Comparison of ENCODE assay signal across 14 cellular contexts in genomic region chr9:112532427-112532826, GRCh38. TPM values are rescaled to one million over a fixed set of nuclear protein-coding genes. Genes with fewer than 3 reads are reported as not detected.
DNase-seq lines count a peak whose midpoint lies in the region; ATAC-seq, FAIRE-seq and TF ChIP-seq lines count a peak whose summit lies in the region.
"Had no signal": no experiment of that assay in that cellular context is flagged by ENCODE, and none has a peak within 500 bp of the region (broad histone marks: within the 10 kb centered on the region; RNA-seq: fewer than 3 reads in every experiment).

No MANE protein-coding gene starts in this region.

- H3K4me2 ChIP-seq in GM23248 (ENCODE audit: unreplicated experiment): peak overlapping the region; percentile 71

- H2AFZ ChIP-seq in GM23248: no peak overlapping the region

- no peak overlapping the region for H3K9ac ChIP-seq in GM23248

- TF ChIP-seq CTCF in foreskin fibroblast (IDR thresholded peaks at IDR 0.05; ENCODE audit: low read depth, low read length): no peak

- H3K4me1 ChIP-seq in GM23248 (ENCODE audit: insufficient read depth) (peaks cover 59% of the 10 kb centered on the region), small intestine (ENCODE audit: control insufficient read depth in 2 of 2, insufficient read depth in 1 of 2, low read depth in 1 of 2, low read length in 1 of 2) (peaks cover 3 to 4% of the 10 kb centered on the region in 2 donors)
- H3K4me1 ChIP-seq: breast epithelium had no signal

- H3K4me3 Mint-ChIP-seq in activated T-helper 17 cell treated with anti-CD3 and anti-CD28 coated beads, Interleukin-2, amount 50 U/mL, for 72 hours: no peak overlapping the region
- H3K4me3 Mint-ChIP-seq: type B pancreatic cell had no signal

- H3K9me3 Mint-ChIP-seq in activated T-helper 17 cell treated with anti-CD3 and anti-CD28 coated beads, Interleukin-2, amount 50 U/mL, for 72 hours: no peaks in the 10 kb centered on the region
- H3K9me3 Mint-ChIP-seq: type B pancreatic cell had no signal

- in situ Hi-C loops in GM23248 (cut with MboI): no loop called here

- H3K79me2 ChIP-seq in GM23248 (ENCODE audit: insufficient read depth): peaks cover 72% of the 10 kb centered on the region

- H3K9me2 ChIP-seq in GM23248 (ENCODE audit: insufficient read depth): no peaks in the 10 kb centered on the region

- H3K27ac Mint-ChIP-seq in activated T-helper 17 cell treated with anti-CD3 and anti-CD28 coated beads, Interleukin-2, amount 50 U/mL, for 72 hours: no peak overlapping the region
- H3K27ac Mint-ChIP-seq: type B pancreatic cell had no signal

- FAIRE-seq in small intestine (lab: Jason Lieb, UNC): no peak
- FAIRE-seq: GM12891, TTC549 had no signal

- 0 to 4% methylated on average over 1 of the region's 1 CpG for WGBS in GM23248 (ENCODE audit: low coverage in 1 of 2, low lambda C conversion rate in 2 of 2, missing lambda C conversion rate in 2 of 2), 2 experiments
- WGBS in small intestine, 3 donors: 39 to 52% (median 42%) methylated on average over 1 of the region's 1 CpG

- no peaks in the 10 kb centered on the region for H4K20me1 ChIP-seq in GM23248 (ENCODE audit: insufficient read depth)

- peaks cover 8% of the 10 kb centered on the region for H3K4me1 Mint-ChIP-seq in activated T-helper 17 cell treated with anti-CD3 and anti-CD28 coated beads, Interleukin-2, amount 50 U/mL, for 72 hours

- H3K4me3 ChIP-seq in GM23248 (no peak overlapping the region), foreskin fibroblast (ENCODE audit: low read depth in 1 of 2, low read length in 2 of 2) (no peak overlapping the region), small intestine (ENCODE audit: low read depth in 1 of 2, low read length in 2 of 2) (no peak overlapping the region)
- H3K4me3 ChIP-seq: breast epithelium had no signal

- H3K27me3 Mint-ChIP-seq in activated T-helper 17 cell treated with anti-CD3 and anti-CD28 coated beads, Interleukin-2, amount 50 U/mL, for 72 hours: no peaks in the 10 kb centered on the region
- H3K27me3 Mint-ChIP-seq: type B pancreatic cell had no signal

- H3K36me3 ChIP-seq in GM23248 (ENCODE audit: low read depth): no peaks in the 10 kb centered on the region
- no peaks in the 10 kb centered on the region for H3K36me3 ChIP-seq in small intestine (ENCODE audit: control insufficient read depth in 2 of 2, insufficient read depth in 2 of 2, low read length in 2 of 2)
- H3K36me3 ChIP-seq: breast epithelium had no signal

- no peaks in the 10 kb centered on the region for H3K27me3 ChIP-seq in GM23248 (replicated peaks; ENCODE audit: insufficient read depth)
- H3K27me3 ChIP-seq in small intestine (ENCODE audit: control insufficient read depth in 2 of 2, insufficient read depth in 2 of 2, low read length in 2 of 2): no peaks in the 10 kb centered on the region
- H3K27me3 ChIP-seq: breast epithelium had no signal

- H3K9me3 ChIP-seq in GM23248 (ENCODE audit: low read depth): no peaks in the 10 kb centered on the region
- H3K9me3 ChIP-seq in small intestine (ENCODE audit: control insufficient read depth, low read depth): no peaks in the 10 kb centered on the region
- H3K9me3 ChIP-seq: breast epithelium had no signal

- no peak for ATAC-seq in GM19351 (IDR thresholded peaks at IDR 0.05; ENCODE audit: unreplicated experiment)
- no peak for ATAC-seq in activated T-helper 17 cell treated with anti-CD3 and anti-CD28 coated beads, Interleukin-2, amount 50 U/mL, for 72 hours (replicated peaks)
- ATAC-seq: Panc1 had no signal

- peaks cover 41% of the 10 kb centered on the region for H3F3A ChIP-seq in GM23248 (ENCODE audit: insufficient read depth)

- no peaks in the 10 kb centered on the region for H3K36me3 Mint-ChIP-seq in activated T-helper 17 cell treated with anti-CD3 and anti-CD28 coated beads, Interleukin-2, amount 50 U/mL, for 72 hours (ENCODE audit: low read depth)

- DNase-seq in GM23248: peak; percentile 87
- peak; percentile 20 for DNase-seq in OCI-M1 (lab: John Stamatoyannopoulos, UW)
- peak; percentile 83 to 87 for DNase-seq in foreskin fibroblast
- DNase-seq in small intestine: peak; percentile 10
- DNase-seq in superior temporal gyrus (ENCODE audit: extremely low spot score): no peak
- no peak for DNase-seq in NCI-H1930 (lab: John Stamatoyannopoulos, UW)
- DNase-seq: NCI-H2029 treated with DMSO at 0.1 percent for 48 hours had no signal

- H3K27ac ChIP-seq in GM23248: peak overlapping the region; percentile 66
- H3K27ac ChIP-seq in small intestine (ENCODE audit: low read depth in 1 of 2, low read length in 1 of 2): no peak overlapping the region
- H3K27ac ChIP-seq: breast epithelium had no signal

RNA-seq across cellular contexts. Expression of gene KIAA1958, which starts 45.8 kb away (rescaled TPM):
- 4.7 and 7.7 TPM in 2 replicates for total RNA-seq in GM23248 (2014; rRNA removed; shearing (Covaris generic))
- 7.2 and 7.8 TPM in 2 replicates for polyA plus RNA-seq in GM23248 (2016; fragmentation: Nextera tagmentation; extraction: Ambion mirVana)
- polyA plus RNA-seq in small intestine: 1 to 10 TPM in 1 of 3 donors, under 1 TPM in 2; 0.54 to 1.6 (median 0.67) TPM
- 10 to 100 TPM; 10.0 to 12.5 TPM for total RNA-seq in activated T-helper 17 cell treated with anti-CD3 and anti-CD28 coated beads, Interleukin-2, amount 50 U/mL, for 72 hours

Comparison
In these comparisons a context has a peak if more than half of its experiments do, and no peak if none do; other contexts are left out.
1. DNase-seq: peak in GM23248 (single experiment), OCI-M1 (single experiment), foreskin fibroblast (2 of 2) and small intestine (single experiment); none in superior temporal gyrus (single experiment) and NCI-H1930 (0 of 2).